8 cellular contexts compared by ENCODE assay signal in genomic region chr7:2894118-2894940, GRCh38. TPM values are rescaled to one million over a fixed set of nuclear protein-coding genes. Genes with fewer than 3 reads are reported as not detected.
A peak's percentile ranks its signal among the peaks of the same experiment; 100 is the strongest.
DNase-seq lines count a peak whose midpoint lies in the region; ATAC-seq, FAIRE-seq and TF ChIP-seq lines count a peak whose summit lies in the region.

No MANE protein-coding gene starts in this region.

- H3K36me3 ChIP-seq in Peyer's patch (no peaks in the 10 kb centered on the region), GM12878 (ENCODE audit: control insufficient read depth in 2 of 2, insufficient read depth in 2 of 2, low read length in 1 of 2) (no peaks in the 10 kb centered on the region), thymus (ENCODE audit: control insufficient read depth, insufficient read depth) (no peaks in the 10 kb centered on the region), vagina (no peaks in the 10 kb centered on the region), PC-3 (ENCODE audit: low read depth, low read length) (no peaks in the 10 kb centered on the region)

- H3K4me1 ChIP-seq in Peyer's patch (peaks cover 0 to 6% (median 3%) of the 10 kb centered on the region in 4 donors), GM12878 (ENCODE audit: control insufficient read depth, insufficient read depth, low read length) (peaks cover 23% of the 10 kb centered on the region), thymus (ENCODE audit: control insufficient read depth, insufficient read depth, low read length) (peaks cover 12% of the 10 kb centered on the region), vagina (no peaks in the 10 kb centered on the region), PC-3 (ENCODE audit: insufficient read depth, low read length) (no peaks in the 10 kb centered on the region), foreskin keratinocyte (no peaks in the 10 kb centered on the region)

- no peaks in the 10 kb centered on the region for H3F3A ChIP-seq in PC-3 (ENCODE audit: low read length, unreplicated experiment)

- RAD21 ChIA-PET in GM12878 (lab: Charles Lee; ENCODE audit: unreplicated experiment), result interaction anchor here (0.5 to 3.6 kb wide), 17 partner anchors 9 to 282 kb away, joined by 3 to 34 read pairs (median 4); no protein-coding TSS in a partner anchor

- in situ Hi-C loops in GM12878 (cut with MboI), result no loop called here

- DNase-seq in Peyer's patch (peak in 2 of 3 donors; percentile 78 to 82), GM12878 (ENCODE audit: low read depth, low spot score) (peak; percentile 51), vagina (ENCODE audit: extremely low spot score in 2 of 2) (no peak), PC-3 (no peak), foreskin keratinocyte (no peak)

- H4K20me1 ChIP-seq in GM12878 (ENCODE audit: control insufficient read depth, insufficient read depth), result no peaks in the 10 kb centered on the region
- H4K20me1 ChIP-seq in PC-3 (ENCODE audit: low read length), result no peaks in the 10 kb centered on the region

- FAIRE-seq in GM12878 (lab: Jason Lieb, UNC), result peak; percentile 73

- TF ChIP-seq CTCF in Peyer's patch (IDR thresholded peaks at IDR 0.05) (no peak), GM12878 (IDR thresholded peaks at IDR 0.05 in 2 of 3, conservative IDR thresholded peaks at IDR 0.05 in 1 of 3; ENCODE audit: control insufficient read depth in 2 of 3, extremely low read depth in 1 of 3, insufficient read depth in 1 of 3, low read depth in 3 of 3, low read length in 3 of 3) (no peak), vagina (IDR thresholded peaks at IDR 0.05) (no peak), PC-3 (conservative IDR thresholded peaks at IDR 0.05; ENCODE audit: low read depth, low read length) (no peak), foreskin keratinocyte (conservative IDR thresholded peaks at IDR 0.05) (no peak)

- 3% methylated on average over 17 of the region's 17 CpGs for WGBS in GM12878 (ENCODE audit: insufficient coverage, insufficient replicate concordance, low lambda C conversion rate, missing lambda C conversion rate)
- WGBS in thymus, result 7% methylated on average over 17 of the region's 17 CpGs

- SMC1A ChIA-PET in GM12878 (lab: Charles Lee; ENCODE audit: uncharacterized antibody, unreplicated experiment), result interaction anchor here (0.6 to 5.0 kb wide), 18 partner anchors 9 to 1826 kb away, joined by 3 to 58 read pairs (median 4); partner anchors contain the start of gene CARD11

- BruUV-seq in GM12878 (replicated peaks; lab: Mats Ljungman, UMichigan), result no TSS peak
- BruUV-seq in PC-3 (replicated peaks; lab: Mats Ljungman, UMichigan), result no TSS peak

- no peaks in the 10 kb centered on the region for H3K9me2 ChIP-seq in PC-3 (replicated peaks; ENCODE audit: low read length)

- peak overlapping the region in 3 of 4 donors; percentile 4 to 61 (median 49) for H3K27ac ChIP-seq in Peyer's patch
- H3K27ac ChIP-seq in GM12878 (ENCODE audit: control insufficient read depth, insufficient read depth), result peak overlapping the region; percentile 84
- peak overlapping the region; percentile 55 for H3K27ac ChIP-seq in thymus (ENCODE audit: low read depth)
- H3K27ac ChIP-seq in vagina, result no peak overlapping the region
- no peak overlapping the region for H3K27ac ChIP-seq in PC-3 (ENCODE audit: low read length)
- no peak overlapping the region for H3K27ac ChIP-seq in foreskin keratinocyte

- H3K4me3 ChIP-seq in Peyer's patch (peak overlapping the region in 3 of 4 donors; percentile 9 to 37 (median 11)), GM12878 (peak overlapping the region; percentile 51), thymus (ENCODE audit: low read length) (peak overlapping the region; percentile 29), vagina (no peak overlapping the region), PC-3 (ENCODE audit: low read length) (no peak overlapping the region)

- no peak for TF ChIP-seq RAD21 in GM12878 (IDR thresholded peaks at IDR 0.05; ENCODE audit: insufficient read depth, low read depth, low read length)

- intact Hi-C loops in GM12878 (cut with micrococcal nuclease; ENCODE audit: unreplicated experiment) (loop anchor here (2.0 to 5.0 kb wide), 2 partner anchors 84 to 148 kb away; partner anchors contain the start of gene CARD11), vagina (cut with DNase I) (no loop called here), PC-3 (cut with micrococcal nuclease) (no loop called here)

- CTCF ChIA-PET in GM12878 (lab: Yijun Ruan, JAX), result interaction anchor here (0.7 to 2.7 kb wide), 17 partner anchors 9 to 307 kb away, joined by 3 to 19 read pairs (median 6); no protein-coding TSS in a partner anchor
- CTCF ChIA-PET in PC-3 (lab: Charles Lee), result no interaction called here

- H3K79me2 ChIP-seq in GM12878 (ENCODE audit: control insufficient read depth, insufficient read depth, low read length) (no peaks in the 10 kb centered on the region), PC-3 (ENCODE audit: low read length) (no peaks in the 10 kb centered on the region)

- no peaks in the 10 kb centered on the region for H3K27me3 ChIP-seq in Peyer's patch
- no peaks in the 10 kb centered on the region for H3K27me3 ChIP-seq in GM12878 (replicated peaks in 1 of 2; ENCODE audit: control insufficient read depth in 2 of 2, insufficient read depth in 2 of 2, low read length in 1 of 2)
- no peaks in the 10 kb centered on the region for H3K27me3 ChIP-seq in thymus (ENCODE audit: control insufficient read depth, insufficient read depth)
- no peaks in the 10 kb centered on the region for H3K27me3 ChIP-seq in vagina
- H3K27me3 ChIP-seq in PC-3 (ENCODE audit: low read length), result no peaks in the 10 kb centered on the region
- H3K27me3 ChIP-seq in foreskin keratinocyte, result peaks cover 7% of the 10 kb centered on the region

- H3K4me2 ChIP-seq in GM12878 (ENCODE audit: control insufficient read depth, insufficient read depth) (peak overlapping the region; percentile 79), PC-3 (ENCODE audit: low read length) (no peak overlapping the region)

- POLR2A ChIA-PET in GM12878 (lab: Charles Lee), result interaction anchor here (0.6 to 1.8 kb wide), 7 partner anchors 8 to 198 kb away, joined by 3 to 6 read pairs (median 4); no protein-coding TSS in a partner anchor
- POLR2A ChIA-PET in PC-3 (lab: Charles Lee; ENCODE audit: unreplicated experiment), result no interaction called here

- TF ChIP-seq POLR2A in Peyer's patch (IDR thresholded peaks at IDR 0.05), result no peak
- TF ChIP-seq POLR2A in GM12878 (IDR thresholded peaks at IDR 0.05; ENCODE audit: low read depth, low read length), result peak; percentile 54
- no peak for TF ChIP-seq POLR2A in vagina (IDR thresholded peaks at IDR 0.05)

- H3K9ac ChIP-seq in GM12878 (ENCODE audit: control insufficient read depth, insufficient read depth, low read length) (peak overlapping the region; percentile 66), PC-3 (ENCODE audit: low read length) (no peak overlapping the region)

- H3K9me3 ChIP-seq in Peyer's patch (no peaks in the 10 kb centered on the region), GM12878 (replicated peaks; ENCODE audit: control insufficient read depth, insufficient read depth, low read length) (no peaks in the 10 kb centered on the region; the same call in 2 of the 3 replicates), thymus (ENCODE audit: control insufficient read depth) (no peaks in the 10 kb centered on the region), vagina (no peaks in the 10 kb centered on the region), PC-3 (ENCODE audit: low read length) (no peaks in the 10 kb centered on the region)

- TF ChIP-seq EP300 in GM12878 (IDR thresholded peaks at IDR 0.05; ENCODE audit: borderline replicate concordance in 1 of 2, control insufficient read depth in 1 of 2, low read depth in 2 of 2, low read length in 2 of 2), result peak; percentile 37 to 73; a peak in 1 of 4 replicates

- H2AFZ ChIP-seq in GM12878 (ENCODE audit: control insufficient read depth, low read depth, low read length) (peak overlapping the region; percentile 83), PC-3 (ENCODE audit: low read length) (no peak overlapping the region)

- peak; percentile 46 for ATAC-seq in GM18858 (IDR thresholded peaks at IDR 0.05; ENCODE audit: unreplicated experiment)
- ATAC-seq in HG02678 (IDR thresholded peaks at IDR 0.05; ENCODE audit: unreplicated experiment), result peak; percentile 70
- peak; percentile 86 for ATAC-seq in GM12878
- ATAC-seq in PC-3, result no peak
- ATAC-seq in foreskin keratinocyte, result no peak

TF ChIP-seq in GM12878, 131 proteins besides CTCF, POLR2A, EP300 and RAD21 (continues in another document):
- TF ChIP-seq FOXM1 (IDR thresholded peaks at IDR 0.05; ENCODE audit: low read depth, low read length) (peak; percentile 83; the same call in 1 of the 2 replicates), EGR1 (IDR thresholded peaks at IDR 0.05; ENCODE audit: borderline replicate concordance in 1 of 2, low read depth in 2 of 2, low read length in 2 of 2) (peak in 1 of 2 experiments; percentile 95; a peak in 2 of 3 replicates), ZBED1 (IDR thresholded peaks at IDR 0.05; ENCODE audit: borderline replicate concordance) (no peak)

RNA-seq across cellular contexts. Expression of gene GNA12, which starts 50.2 kb away (rescaled TPM):
- total RNA-seq in Peyer's patch (10 to 100 TPM; 11.0 to 68.5 (median 20.4) TPM), GM12878 (2014; rRNA removed) (8.0 and 8.6 TPM in 2 replicates), GM12878 (2014; rRNA removed; fragmentation: Illumina TruSeq; extraction: Trizol) (15.5 and 16.6 TPM in 2 replicates), GM12878 (2021) (42.1 and 42.8 TPM in 2 replicates), vagina (29.5 TPM), PC-3 (2014; rRNA removed) (15.0 and 26.8 TPM in 2 replicates), foreskin keratinocyte (25.1 and 27.7 TPM in 2 replicates)
- 23.6 and 23.7 TPM in 2 replicates for total RNA-seq in GM12878 (2013; cell fraction: nucleolus; rRNA removed)
- polyA plus RNA-seq in GM12878 (2011; ENCODE audit: low read depth), result 8.9 TPM
- polyA plus RNA-seq in GM12878 (2011; rRNA removed) (26.8 and 51.8 TPM in 2 replicates), GM12878 (2014; fragmentation: Illumina TruSeq; extraction: Trizol) (13.0 and 31.2 TPM in 2 replicates), GM12878 (2014; fragmentation: Nextera tagmentation; extraction: Ambion mirVana) (1 to 10 TPM; 1.9 to 3.0 TPM), GM12878 (2014; rRNA removed) (34.5 and 34.9 TPM in 2 replicates), GM12878 (2016; fragmentation: Nextera tagmentation; extraction: Ambion mirVana) (1 to 10 TPM; 3.4 to 4.1 TPM), thymus (11.9 TPM), foreskin keratinocyte (20.2 and 22.5 TPM in 2 replicates)
- 40.7 and 58.1 TPM in 2 replicates for polyA plus RNA-seq in GM12878 (2011; cell fraction: cytosol; rRNA removed)
- 29.2 and 33.1 TPM in 2 replicates for polyA plus RNA-seq in GM12878 (2011; cell fraction: nucleus; rRNA removed)
- 15.2 and 16.0 TPM in 2 replicates for polyA plus RNA-seq in GM12878 (2012)
- polyA minus RNA-seq in GM12878 (2011; rRNA and poly(A)+ RNA removed), result 72.4 and 89.6 TPM in 2 replicates
- 21.6 and 25.6 TPM in 2 replicates for polyA minus RNA-seq in GM12878 (2011; cell fraction: cytosol; rRNA and poly(A)+ RNA removed)
- 8.6 and 17.8 TPM in 2 replicates for polyA minus RNA-seq in GM12878 (2011; cell fraction: nucleus; rRNA and poly(A)+ RNA removed)

Comparison
In these comparisons a context has a peak if more than half of its experiments do, and no peak if none do; other contexts are left out.
1. ATAC-seq: peak in GM18858 (single experiment), HG02678 (single experiment) and GM12878 (single experiment); none in PC-3 (single experiment) and foreskin keratinocyte (single experiment).
2. DNase-seq: peak in Peyer's patch (2 of 3) and GM12878 (single experiment); none in vagina (0 of 2), PC-3 (single experiment) and foreskin keratinocyte (0 of 2).
3. H3K27ac ChIP-seq: peak in Peyer's patch (3 of 4), GM12878 (single experiment) and thymus (single experiment); none in vagina (single experiment), PC-3 (single experiment) and foreskin keratinocyte (single experiment).
4. H3K4me3 ChIP-seq: peak in Peyer's patch (3 of 4), GM12878 (single experiment) and thymus (single experiment); none in vagina (0 of 2) and PC-3 (single experiment).